Comparison of ENCODE assay signal across 17 cellular contexts in the genomic region with DNA sequence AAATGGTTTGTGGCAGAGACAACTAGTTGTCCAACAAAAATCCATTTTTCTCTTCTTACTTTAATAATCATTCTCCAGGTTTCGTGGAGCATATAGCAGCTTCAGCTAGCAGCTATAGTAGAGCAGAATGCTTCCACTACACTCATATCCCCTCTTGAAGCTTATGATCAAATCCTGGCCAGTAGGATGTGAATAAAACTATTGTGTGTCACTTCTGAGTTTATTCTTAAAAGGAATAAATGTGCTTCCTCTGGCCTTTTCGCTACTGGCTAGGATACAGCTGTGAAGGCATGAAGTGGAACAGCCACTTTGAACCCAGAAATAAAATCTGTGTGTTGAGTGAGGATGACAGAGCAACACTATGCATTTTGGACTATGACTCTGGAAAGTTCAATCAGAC.
"Had no signal": no experiment of that assay in that cellular context is flagged by ENCODE, and none has a peak within 500 bp of the region (broad histone marks: within the 10 kb centered on the region; RNA-seq: fewer than 3 reads in every experiment).

No MANE protein-coding gene starts in this region.

- DNase-seq: Karpas-422, KG1, MM.1S, NCI-H1092 treated with DMSO at 0.1 percent for 48 hours, NCI-H1436 treated with DMSO at 0.1 percent for 48 hours, NCI-H1694, NCI-H187 treated with DMSO at 0.1 percent for 48 hours, NCI-H2029 treated with DMSO at 0.1 percent for 48 hours, NCI-H2227 treated with DMSO at 0.1 percent for 48 hours, NCI-H524, NCI-H526 treated with DMSO at 0.1 percent for 48 hours, NCI-H748 treated with DMSO at 0.1 percent for 48 hours, Right ventricle myocardium superior, RPMI8226, SIG-M5, T-helper 2 cell had no signal

- FAIRE-seq: RCC 7860 had no signal
